In the genomic region with DNA sequence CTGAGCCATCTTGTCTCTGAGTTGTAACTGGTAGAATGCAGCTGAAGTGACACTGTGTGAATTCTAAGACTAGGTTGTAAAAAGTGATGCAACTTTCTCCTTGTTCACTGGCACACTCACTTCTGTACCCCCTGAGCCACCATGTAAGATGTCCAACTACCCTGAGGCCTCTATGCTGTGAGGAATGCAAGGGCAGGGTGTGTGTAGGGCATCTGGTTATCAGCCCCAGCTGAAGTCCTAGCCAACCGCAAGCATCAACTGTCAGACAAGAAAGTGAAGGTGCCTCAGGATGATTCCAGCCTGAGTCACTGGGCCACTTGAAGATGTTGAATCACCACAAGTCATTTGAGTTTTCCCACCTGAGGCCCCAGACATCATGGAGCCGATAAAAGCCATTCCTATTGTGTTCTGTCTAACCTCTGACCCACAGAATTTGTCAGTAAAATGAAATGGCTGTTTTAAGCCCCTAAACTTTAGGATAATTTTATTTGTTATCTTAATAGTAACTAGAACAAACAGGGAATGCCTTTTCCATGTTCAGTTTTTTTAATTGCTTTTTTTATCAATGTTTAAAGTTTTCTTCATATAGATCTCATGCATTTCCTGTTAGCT, we compare ENCODE assay signal across 9 cellular contexts. TPM values are rescaled to one million over a fixed set of nuclear protein-coding genes. Genes with fewer than 3 reads are reported as not detected.
DNase-seq lines count a peak whose midpoint lies in the region; ATAC-seq, FAIRE-seq and TF ChIP-seq lines count a peak whose summit lies in the region.
"Had no signal": no experiment of that assay in that cellular context is flagged by ENCODE, and none has a peak within 500 bp of the region (broad histone marks: within the 10 kb centered on the region; RNA-seq: fewer than 3 reads in every experiment).

No MANE protein-coding gene starts in this region.

- FAIRE-seq in urothelium cell line (lab: Jason Lieb, UNC): no peak

- no peak for DNase-seq in left cardiac atrium
- DNase-seq in left ventricle myocardium inferior: no peak
- DNase-seq in SK-N-MC (ENCODE audit: low read depth, low spot score): no peak
- no peak for DNase-seq in right cardiac atrium
- peak; percentile 91 for DNase-seq in urothelium cell line (ENCODE audit: low spot score)
- no peak for DNase-seq in pons (ENCODE audit: low spot score)
- DNase-seq in GM10248 (ENCODE audit: extremely low spot score): no peak
- DNase-seq: activated B cell treated with CpG ODN at 0.5 μM for 24 hours had no signal

- H3K9me3 ChIP-seq in left ventricle myocardium inferior (replicated peaks) (no peaks in the 10 kb centered on the region), SK-N-MC (ENCODE audit: low read depth, low read length) (no peaks in the 10 kb centered on the region), right cardiac atrium (ENCODE audit: control insufficient read depth, low read length) (no peaks in the 10 kb centered on the region)

- H3K4me3 ChIP-seq in left ventricle myocardium inferior (no peak overlapping the region), SK-N-MC (no peak overlapping the region), right cardiac atrium (ENCODE audit: low read length) (no peak overlapping the region)

- WGBS in right cardiac atrium: 54% methylated on average over 2 of the region's 2 CpGs

- H3K27me3 ChIP-seq in left ventricle myocardium inferior (ENCODE audit: low read depth): no peaks in the 10 kb centered on the region
- H3K27me3 ChIP-seq in right cardiac atrium (ENCODE audit: control insufficient read depth, insufficient read depth): no peaks in the 10 kb centered on the region

- H3K9ac ChIP-seq in SK-N-MC (ENCODE audit: insufficient read length): no peak overlapping the region

- TF ChIP-seq CTCF in left ventricle myocardium inferior (IDR thresholded peaks at IDR 0.05; ENCODE audit: borderline replicate concordance): no peak
- TF ChIP-seq CTCF in GM10248 (IDR thresholded peaks at IDR 0.05; ENCODE audit: control extremely low read depth, extremely low read depth, low read depth, missing control alignments): no peak

- H3K27ac ChIP-seq in left ventricle myocardium inferior (replicated peaks) (no peak overlapping the region), SK-N-MC (peak overlapping the region; percentile 42), right cardiac atrium (ENCODE audit: low read length) (no peak overlapping the region)

- CTCF ChIA-PET in GM10248 (lab: Yijun Ruan, JAX): no interaction called here

- ATAC-seq in left cardiac atrium: peak; percentile 25 to 87
- peak; percentile 31 to 55 for ATAC-seq in right cardiac atrium
- ATAC-seq in GM18870 (IDR thresholded peaks at IDR 0.05; ENCODE audit: unreplicated experiment): no peak

- H3K36me3 ChIP-seq in left ventricle myocardium inferior: no peaks in the 10 kb centered on the region
- peaks cover 3% of the 10 kb centered on the region; the same call in 1 of the 2 replicates for H3K36me3 ChIP-seq in SK-N-MC (ENCODE audit: insufficient read depth, low read length)

- POLR2A ChIA-PET in GM10248 (lab: Yijun Ruan, JAX): no interaction called here

- intact Hi-C loops in left cardiac atrium (cut with DNase I): no loop called here
- intact Hi-C loops in left ventricle myocardium inferior (cut with micrococcal nuclease): no loop called here
- intact Hi-C loops in right cardiac atrium (cut with DNase I): no loop called here

- H3K4me1 ChIP-seq in left ventricle myocardium inferior (peaks cover 14% of the 10 kb centered on the region), right cardiac atrium (ENCODE audit: control insufficient read depth, insufficient read depth, low read length) (peaks cover 6% of the 10 kb centered on the region)

RNA-seq across cellular contexts. Expression of a gene that starts 18.7 kb away (rescaled TPM):
- total RNA-seq in left cardiac atrium (100 to 1,000 TPM; 101 to 110 TPM), left ventricle myocardium inferior (79.7 TPM), right cardiac atrium (100 to 1,000 TPM in 3 of 4 donors, 10 to 100 TPM in 1; 84.7 to 115 (median 104) TPM)
- 32.7 TPM for polyA plus RNA-seq in right cardiac atrium

RNA-seq across cellular contexts. Expression of a gene that starts 29.7 kb away (rescaled TPM):
- under 1 TPM; 0.21 to 0.47 TPM for total RNA-seq in left cardiac atrium
- total RNA-seq in left ventricle myocardium inferior: not detected
- under 1 TPM; 0.11 to 0.59 (median 0.49) TPM for total RNA-seq in right cardiac atrium
- 0.25 TPM for polyA plus RNA-seq in right cardiac atrium
- total RNA-seq: activated B cell treated with CpG ODN at 0.5 μM for 24 hours had no signal
